8 cellular contexts compared by ENCODE assay signal in genomic region chr1:53945183-53945432, GRCh38. TPM values are rescaled to one million over a fixed set of nuclear protein-coding genes. Genes with fewer than 3 reads are reported as not detected.
DNase-seq lines count a peak whose midpoint lies in the region; ATAC-seq, FAIRE-seq and TF ChIP-seq lines count a peak whose summit lies in the region.

No MANE protein-coding gene starts in this region.

- BruUV-seq in Caco-2 (replicated peaks; lab: Mats Ljungman, UMichigan) = no TSS peak

- H3K79me2 ChIP-seq in OCI-LY3 (ENCODE audit: low read length) = peaks cover 29% of the 10 kb centered on the region

- POLR2A ChIA-PET in Caco-2 (lab: Charles Lee) = interaction anchor here (0.6 to 1.7 kb wide), 5 partner anchors 11 to 1541 kb away, joined by 3 to 10 read pairs (median 8); partner anchors contain the start of genes DIO1, ORC1, PRPF38A and TCEANC2

- H3K27ac Mint-ChIP-seq in Caco-2 (ENCODE audit: unreplicated experiment) = peak overlapping the region; percentile 89
- no peak overlapping the region for H3K27ac Mint-ChIP-seq in endothelial cell (ENCODE audit: unreplicated experiment)

- H3K4me1 ChIP-seq in Caco-2 = peaks cover 27% of the 10 kb centered on the region
- H3K4me1 ChIP-seq in OCI-LY3 (ENCODE audit: low read length) = peaks cover 18% of the 10 kb centered on the region
- H3K4me1 ChIP-seq in ovary (ENCODE audit: insufficient read depth) = peaks cover 11% of the 10 kb centered on the region

- H3K4me3 ChIP-seq in Caco-2 (ENCODE audit: low read depth, low read length) (peak overlapping the region; percentile 91), OCI-LY3 (ENCODE audit: low read length) (peak overlapping the region; percentile 86), ovary (peak overlapping the region; percentile 84)

- ATAC-seq in HG02852 (IDR thresholded peaks at IDR 0.05; ENCODE audit: unreplicated experiment) (no peak), GM21737 (IDR thresholded peaks at IDR 0.05; ENCODE audit: unreplicated experiment) (no peak), HG03175 (IDR thresholded peaks at IDR 0.05; ENCODE audit: unreplicated experiment) (no peak)

- no peaks in the 10 kb centered on the region for H3K27me3 ChIP-seq in Caco-2 (replicated peaks; ENCODE audit: control insufficient read depth, insufficient read depth, low read length)
- H3K27me3 ChIP-seq in OCI-LY3 (ENCODE audit: low read depth, low read length) = no peaks in the 10 kb centered on the region
- no peaks in the 10 kb centered on the region for H3K27me3 ChIP-seq in ovary

- 0 to 1% (median 0%) methylated on average over 16 of the region's 16 CpGs for WGBS in ovary, 3 donors

- DNase-seq in Caco-2 (no peak), endothelial cell (ENCODE audit: low spot score) (no peak), ovary (no peak), GM12892 (ENCODE audit: insufficient read length) (no peak)

- H3K4me2 ChIP-seq in OCI-LY3 (ENCODE audit: low read length) = peak overlapping the region; percentile 99

- intact Hi-C loops in Caco-2 (cut with micrococcal nuclease; ENCODE audit: unreplicated experiment) (no loop called here), ovary (cut with DNase I) (loop anchor here in 3 of 4 donors (5.0 kb wide), 2 partner anchors 48 to 58 kb away; partner anchors contain the start of gene YIPF1 (in 2 of the 3))

- no peak for FAIRE-seq in GM12892 (lab: Jason Lieb, UNC)

- H3K27ac ChIP-seq in OCI-LY3 (ENCODE audit: low read length) (peak overlapping the region; percentile 55), ovary (peak overlapping the region; percentile 74 to 89)

- H3K36me3 Mint-ChIP-seq in Caco-2 (ENCODE audit: insufficient read depth, unreplicated experiment) = peaks cover 15% of the 10 kb centered on the region
- peaks cover 10% of the 10 kb centered on the region for H3K36me3 Mint-ChIP-seq in endothelial cell (ENCODE audit: low read depth, unreplicated experiment)

- no peak for TF ChIP-seq EP300 in ovary (IDR thresholded peaks at IDR 0.05)

- peak overlapping the region; percentile 56; the same call in 1 of the 2 replicates for H2AFZ ChIP-seq in OCI-LY3 (ENCODE audit: low read depth, low read length)

- no peaks in the 10 kb centered on the region for H3K27me3 Mint-ChIP-seq in Caco-2 (ENCODE audit: insufficient read depth, unreplicated experiment)
- peaks cover 10% of the 10 kb centered on the region for H3K27me3 Mint-ChIP-seq in endothelial cell (ENCODE audit: unreplicated experiment)

- H3K36me3 ChIP-seq in Caco-2 (ENCODE audit: control insufficient read depth, insufficient read depth, low read length) (no peaks in the 10 kb centered on the region), OCI-LY3 (replicated peaks; ENCODE audit: low read depth, low read length) (no peaks in the 10 kb centered on the region), ovary (no peaks in the 10 kb centered on the region)

- H3K4me3 Mint-ChIP-seq in Caco-2 (ENCODE audit: unreplicated experiment) (peak overlapping the region; percentile 94), endothelial cell (ENCODE audit: unreplicated experiment) (peak overlapping the region; percentile 95)

- peak overlapping the region; percentile 90 for H3K9ac ChIP-seq in OCI-LY3 (ENCODE audit: low read length)

- no peak for TF ChIP-seq CTCF in Caco-2 (IDR thresholded peaks at IDR 0.05; ENCODE audit: insufficient read depth in 1 of 2, low read depth in 1 of 2, low read length in 1 of 2, severe bottlenecking in 1 of 2, unreplicated experiment in 1 of 2)
- no peak for TF ChIP-seq CTCF in OCI-LY3 (IDR thresholded peaks at IDR 0.05; ENCODE audit: low read depth, low read length)
- no peak for TF ChIP-seq CTCF in endothelial cell (IDR thresholded peaks at IDR 0.05; ENCODE audit: unreplicated experiment)
- TF ChIP-seq CTCF in ovary (IDR thresholded peaks at IDR 0.05) = no peak

- no peaks in the 10 kb centered on the region for H3K9me3 Mint-ChIP-seq in Caco-2 (ENCODE audit: unreplicated experiment)
- no peaks in the 10 kb centered on the region for H3K9me3 Mint-ChIP-seq in endothelial cell (ENCODE audit: unreplicated experiment)

- H4K20me1 ChIP-seq in OCI-LY3 (ENCODE audit: insufficient read depth, low read length) = no peaks in the 10 kb centered on the region

- H3K9me3 ChIP-seq in Caco-2 = no peaks in the 10 kb centered on the region
- no peaks in the 10 kb centered on the region for H3K9me3 ChIP-seq in OCI-LY3 (ENCODE audit: insufficient read depth, low read length)
- no peaks in the 10 kb centered on the region for H3K9me3 ChIP-seq in ovary

- H3K4me1 Mint-ChIP-seq in Caco-2 (ENCODE audit: low read depth, unreplicated experiment) (peaks cover 27% of the 10 kb centered on the region), endothelial cell (ENCODE audit: unreplicated experiment) (peaks cover 24% of the 10 kb centered on the region)

- no peak for TF ChIP-seq POLR2A in ovary (IDR thresholded peaks at IDR 0.05)
- TF ChIP-seq POLR2A in GM12892 (IDR thresholded peaks at IDR 0.05; ENCODE audit: low read depth, low read length) = no peak

- CTCF ChIA-PET in Caco-2 (lab: Charles Lee) = interaction anchor here (0.9 to 1.9 kb wide), 10 partner anchors 14 to 107 kb away, joined by 3 to 16 read pairs (median 6); partner anchors contain the start of gene NDC1

RNA-seq across cellular contexts. Expression of gene IFT25, which starts 0.4 kb away (rescaled TPM):
- total RNA-seq in Caco-2 (2022) = 31.7 and 35.1 TPM in 2 replicates
- 27.7 TPM for total RNA-seq in endothelial cell (ENCODE audit: unreplicated experiment)
- total RNA-seq in ovary = 10 to 100 TPM; 24.2 to 39.3 (median 28.5) TPM
- 10 to 100 TPM; 27.6 to 39.4 TPM for polyA plus RNA-seq in ovary
- polyA plus RNA-seq in GM12892 (2012; ENCODE audit: missing spikeins) = 92.9 TPM

RNA-seq across cellular contexts. Expression of gene LRRC42, which starts 1.0 kb away (rescaled TPM):
- total RNA-seq in Caco-2 (2022) (38.1 and 38.9 TPM in 2 replicates), endothelial cell (ENCODE audit: unreplicated experiment) (43.6 TPM), ovary (10 to 100 TPM; 14.5 to 29.1 (median 20.8) TPM)
- polyA plus RNA-seq in ovary = 10 to 100 TPM; 17.1 to 22.3 TPM
- 26.8 TPM for polyA plus RNA-seq in GM12892 (2012; ENCODE audit: missing spikeins)

RNA-seq across cellular contexts. Expression of gene DIO1, which starts 51.1 kb away (rescaled TPM):
- total RNA-seq in Caco-2 (2022) = 6.8 and 7.1 TPM in 2 replicates
- total RNA-seq in endothelial cell (ENCODE audit: unreplicated experiment) = not detected
- under 1 TPM in 1 of 7 donors, not detected in 6; 0.46 TPM for total RNA-seq in ovary
- not detected for polyA plus RNA-seq in ovary
- 0.15 TPM for polyA plus RNA-seq in GM12892 (2012; ENCODE audit: missing spikeins)

RNA-seq across cellular contexts. Expression of gene YIPF1, which starts 55.5 kb away (rescaled TPM):
- total RNA-seq in Caco-2 (2022) (16.6 and 17.2 TPM in 2 replicates), endothelial cell (ENCODE audit: unreplicated experiment) (26.3 TPM), ovary (10 to 100 TPM; 11.5 to 20.9 (median 18.3) TPM)
- 10 to 100 TPM; 14.6 to 47.8 TPM for polyA plus RNA-seq in ovary
- polyA plus RNA-seq in GM12892 (2012; ENCODE audit: missing spikeins) = 12.6 TPM
